In genomic region chr1:169892819-169893644, GRCh38 we compare ENCODE assay signal across 8 cellular contexts. TPM values are rescaled to one million over a fixed set of nuclear protein-coding genes. Genes with fewer than 3 reads are reported as not detected.
DNase-seq lines count a peak whose midpoint lies in the region; ATAC-seq and TF ChIP-seq lines count a peak whose summit lies in the region.

No MANE protein-coding gene starts in this region.

- peak overlapping the region; percentile 88 to 100 (median 92) for H3K27ac Mint-ChIP-seq in naive thymus-derived CD8-positive, alpha-beta T cell

- H3K4me1 Mint-ChIP-seq in naive thymus-derived CD8-positive, alpha-beta T cell = peaks cover 31 to 55% (median 51%) of the 10 kb centered on the region in 4 donors

- H3K9me3 Mint-ChIP-seq in naive thymus-derived CD8-positive, alpha-beta T cell = no peaks in the 10 kb centered on the region

- H3K36me3 ChIP-seq in WERI-Rb-1 (no peaks in the 10 kb centered on the region), esophagus muscularis mucosa (peaks cover 0 to 7% (median 5%) of the 10 kb centered on the region in 4 donors)

- H3K27me3 ChIP-seq in WERI-Rb-1 (ENCODE audit: insufficient read depth, low read depth, severe bottlenecking) = no peaks in the 10 kb centered on the region
- H3K27me3 ChIP-seq in esophagus muscularis mucosa = peaks cover 0 to 7% (median 1%) of the 10 kb centered on the region in 4 donors

- POLR2A ChIA-PET in naive thymus-derived CD8-positive, alpha-beta T cell (lab: Charles Lee) = interaction anchor here (0.6 to 2.8 kb wide), 14 partner anchors 10 to 1957 kb away, joined by 3 to 25 read pairs (median 4); partner anchors contain the start of genes BLZF1, DCAF6, FMO4 and KIFAP3

- H3K9me3 ChIP-seq in WERI-Rb-1 (ENCODE audit: severe bottlenecking) (no peaks in the 10 kb centered on the region), esophagus muscularis mucosa (no peaks in the 10 kb centered on the region)

- in situ Hi-C loops in ACHN (cut with HindIII; ENCODE audit: low pct_ligation_motif_present, low pct_unique_long_range_greater_than_20kb, low sequenced_read_pairs) = no loop called here

- DNase-seq in ACHN (peak; percentile 46), WERI-Rb-1 (no peak), esophagus muscularis mucosa (ENCODE audit: extremely low spot score) (no peak), ureter (ENCODE audit: low spot score) (peak; percentile 58), NCI-H446 (lab: John Stamatoyannopoulos, UW) (no peak)
- peak in 1 of 10 donors; percentile 3 for DNase-seq in naive thymus-derived CD8-positive, alpha-beta T cell

- H3K27me3 Mint-ChIP-seq in naive thymus-derived CD8-positive, alpha-beta T cell = peaks cover 0 to 9% (median under 1%) of the 10 kb centered on the region in 5 donors

- TF ChIP-seq CTCF in WERI-Rb-1 (IDR thresholded peaks at IDR 0.05; ENCODE audit: low read depth, low read length) (no peak), esophagus muscularis mucosa (IDR thresholded peaks at IDR 0.05) (no peak)

- WGBS in esophagus muscularis mucosa = under 1% methylated on average over 12 of the region's 52 CpGs

- H3K4me1 ChIP-seq in esophagus muscularis mucosa = peaks cover 11 to 37% (median 21%) of the 10 kb centered on the region in 4 donors

- no peak for TF ChIP-seq EP300 in esophagus muscularis mucosa (IDR thresholded peaks at IDR 0.05)

- no peak for TF ChIP-seq POLR2A in esophagus muscularis mucosa (IDR thresholded peaks at IDR 0.05; ENCODE audit: low read depth)

- peak overlapping the region; percentile 87 to 97 (median 92) for H3K4me3 Mint-ChIP-seq in naive thymus-derived CD8-positive, alpha-beta T cell

- ATAC-seq in GM18517 (IDR thresholded peaks at IDR 0.05; ENCODE audit: unreplicated experiment) = peak; percentile 11
- ATAC-seq in HG03558 (IDR thresholded peaks at IDR 0.05; ENCODE audit: extremely low read depth, unreplicated experiment) = peak; percentile 0
- ATAC-seq in naive thymus-derived CD8-positive, alpha-beta T cell = peak in 1 of 2 donors; percentile 60

- H3K36me3 Mint-ChIP-seq in naive thymus-derived CD8-positive, alpha-beta T cell = peaks cover 0 to 13% (median 4%) of the 10 kb centered on the region in 3 donors

- intact Hi-C loops in esophagus muscularis mucosa (cut with DNase I) = loop anchor here (5.0 kb wide), 1 partner anchor 96 kb away; a partner anchor contains a TSS

- H3K27ac ChIP-seq in WERI-Rb-1 = peak overlapping the region; percentile 99
- H3K27ac ChIP-seq in esophagus muscularis mucosa (replicated peaks in 1 of 4) = peak overlapping the region; percentile 93 to 99 (median 98)

- H3K4me3 ChIP-seq in WERI-Rb-1 (ENCODE audit: low read depth, low read length) = peak overlapping the region; percentile 68
- peak overlapping the region; percentile 89 to 100 (median 96) for H3K4me3 ChIP-seq in esophagus muscularis mucosa

RNA-seq across cellular contexts. Expression of gene SCYL3, which starts 0.7 kb away (rescaled TPM):
- total RNA-seq in esophagus muscularis mucosa = 10 to 100 TPM; 10.2 to 11.8 (median 10.3) TPM
- 10 to 100 TPM; 18.0 to 19.9 TPM for total RNA-seq in naive thymus-derived CD8-positive, alpha-beta T cell
- polyA plus RNA-seq in naive thymus-derived CD8-positive, alpha-beta T cell = 10 to 100 TPM; 10.1 to 14.8 (median 14.7) TPM
- total RNA-seq in ureter = 21.2 TPM

Comparison
In these comparisons a context has a peak if more than half of its experiments do, and no peak if none do; other contexts are left out.
1. DNase-seq: peak in ACHN (single experiment) and ureter (single experiment); none in WERI-Rb-1 (single experiment), esophagus muscularis mucosa (single experiment) and NCI-H446 (0 of 2).